In genomic region chr16:59633996-59634579, GRCh38 we compare ENCODE assay signal across 20 cellular contexts.
DNase-seq lines count a peak whose midpoint lies in the region; ATAC-seq and TF ChIP-seq lines count a peak whose summit lies in the region.
"Had no signal": no experiment of that assay in that cellular context is flagged by ENCODE, and none has a peak within 500 bp of the region (broad histone marks: within the 10 kb centered on the region; RNA-seq: fewer than 3 reads in every experiment).

No MANE protein-coding gene starts in this region.

- H3K36me3 ChIP-seq in gastroesophageal sphincter = no peaks in the 10 kb centered on the region
- no peaks in the 10 kb centered on the region for H3K36me3 ChIP-seq in smooth muscle cell (ENCODE audit: low read depth)
- H3K36me3 ChIP-seq: suprapubic skin had no signal

- H3K27me3 ChIP-seq in gastroesophageal sphincter (no peaks in the 10 kb centered on the region), smooth muscle cell (ENCODE audit: low read depth) (no peaks in the 10 kb centered on the region)
- H3K27me3 ChIP-seq: body of pancreas, suprapubic skin had no signal

- DNase-seq in DMS79 treated with DMSO at 0.1 percent for 48 hours (lab: John Stamatoyannopoulos, UW) (peak; percentile 0), DMS79 (lab: John Stamatoyannopoulos, UW) (no peak), astrocyte of the hippocampus (ENCODE audit: low read depth, low spot score) (peak; percentile 70), smooth muscle cell (lab: John Stamatoyannopoulos, UW; ENCODE audit: unreplicated experiment) (no peak), NCI-H2227 treated with DMSO at 0.1 percent for 48 hours (lab: John Stamatoyannopoulos, UW) (no peak)
- DNase-seq: activated CD8-positive, alpha-beta T cell treated with anti-CD3 and anti-CD28 coated beads, Interleukin-2, amount 10 ng/mL, durations not matched to agents 7 days and 5 days; activated effector memory CD4-positive, alpha-beta T cell treated with anti-CD3 and anti-CD28 coated beads, Interleukin-2, amount 50 U/mL, for 16 hours; body of pancreas; DMS 273 treated with DMSO at 0.1 percent for 48 hours; endodermal cell; NCI-H1048; NCI-H2171; NK-92 treated with Interleukin-12 subunit alpha and Interleukin-12 subunit beta, amount 100 ng/mL, for 24 hours; occipital lobe; SK-N-SH had no signal

- no peaks in the 10 kb centered on the region for H4K20me1 ChIP-seq in smooth muscle cell (ENCODE audit: low read depth)

- H3K4me3 ChIP-seq in gastroesophageal sphincter (no peak overlapping the region), smooth muscle cell (no peak overlapping the region)
- H3K4me3 ChIP-seq: body of pancreas, suprapubic skin had no signal

- no peak for TF ChIP-seq EP300 in gastroesophageal sphincter (IDR thresholded peaks at IDR 0.05)

- H3F3A ChIP-seq in smooth muscle cell (ENCODE audit: low read depth) = peaks cover 27% of the 10 kb centered on the region

- TF ChIP-seq CTCF in gastroesophageal sphincter (IDR thresholded peaks at IDR 0.05) (no peak), smooth muscle cell (IDR thresholded peaks at IDR 0.05; ENCODE audit: borderline replicate concordance, insufficient read depth, poor library complexity, severe bottlenecking) (no peak)

- H2AFZ ChIP-seq in smooth muscle cell (ENCODE audit: low read depth) = no peak overlapping the region

- no peaks in the 10 kb centered on the region for H3K79me2 ChIP-seq in smooth muscle cell (ENCODE audit: low read depth)

- H3K27ac ChIP-seq in gastroesophageal sphincter = peak overlapping the region; percentile 56 to 75 (median 72)
- H3K27ac ChIP-seq in smooth muscle cell (ENCODE audit: low read depth) = peak overlapping the region; percentile 62
- H3K27ac ChIP-seq: 22Rv1, body of pancreas, suprapubic skin had no signal

- no peak for TF ChIP-seq POLR2A in gastroesophageal sphincter (IDR thresholded peaks at IDR 0.05)

- H3K9ac ChIP-seq in smooth muscle cell (ENCODE audit: low read depth) = no peak overlapping the region
- H3K9ac ChIP-seq: SK-N-SH had no signal

- ATAC-seq in gastroesophageal sphincter (no peak), GM21423 (IDR thresholded peaks at IDR 0.05; ENCODE audit: unreplicated experiment) (no peak), HG02973 (IDR thresholded peaks at IDR 0.05; ENCODE audit: unreplicated experiment) (no peak)
- ATAC-seq: activated CD8-positive, alpha-beta T cell treated with anti-CD3 and anti-CD28 coated beads, Interleukin-2, amount 10 ng/mL, durations not matched to agents 7 days and 5 days; body of pancreas had no signal

- peaks cover 3 to 32% (median 9%) of the 10 kb centered on the region in 3 donors for H3K4me1 ChIP-seq in gastroesophageal sphincter
- H3K4me1 ChIP-seq in smooth muscle cell (ENCODE audit: low read depth) = peaks cover 41% of the 10 kb centered on the region
- H3K4me1 ChIP-seq: body of pancreas, suprapubic skin had no signal

- H3K9me3 ChIP-seq in gastroesophageal sphincter (no peaks in the 10 kb centered on the region), smooth muscle cell (replicated peaks; ENCODE audit: low read depth) (no peaks in the 10 kb centered on the region)
- H3K9me3 ChIP-seq: SK-N-SH, suprapubic skin had no signal

- H3K4me2 ChIP-seq in smooth muscle cell = peak overlapping the region; percentile 58
- H3K4me2 ChIP-seq: SK-N-SH had no signal

- 8 to 12% methylated on average over 4 of the region's 4 CpGs for WGBS in gastroesophageal sphincter (ENCODE audit: low coverage in 1 of 2), 2 donors
- WGBS in smooth muscle cell (ENCODE audit: low lambda C conversion rate) = 23% methylated on average over 4 of the region's 4 CpGs

Comparison
In these comparisons a context has a peak if more than half of its experiments do, and no peak if none do; other contexts are left out.
1. DNase-seq: peak in DMS79 treated with DMSO at 0.1 percent for 48 hours (single experiment) and astrocyte of the hippocampus (single experiment); none in DMS79 (single experiment), smooth muscle cell (single experiment) and NCI-H2227 treated with DMSO at 0.1 percent for 48 hours (single experiment).